In the genomic region with DNA sequence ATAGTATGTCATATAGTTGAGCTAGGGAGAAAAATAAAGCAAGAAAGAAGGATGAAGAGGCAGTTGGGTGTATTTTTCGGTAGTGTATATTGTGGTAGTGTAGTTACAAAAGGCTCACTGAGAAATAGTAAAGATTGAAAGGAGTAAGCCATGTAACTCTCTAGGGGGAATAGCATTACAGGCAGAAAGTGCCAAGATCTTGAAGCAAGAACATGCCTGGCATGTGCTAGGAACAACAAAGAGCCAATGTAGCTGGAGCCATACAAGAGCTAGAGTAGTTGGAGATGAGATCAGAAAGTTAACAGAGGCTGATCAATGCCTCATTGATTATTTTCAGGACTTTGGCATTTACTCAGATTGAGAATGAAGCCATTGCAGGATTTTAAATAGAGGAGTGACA, we compare ENCODE assay signal across 26 cellular contexts. TPM values are rescaled to one million over a fixed set of nuclear protein-coding genes. Genes with fewer than 3 reads are reported as not detected.
A peak's percentile ranks its signal among the peaks of the same experiment; 100 is the strongest.
DNase-seq lines count a peak whose midpoint lies in the region; ATAC-seq, FAIRE-seq and TF ChIP-seq lines count a peak whose summit lies in the region.
"Had no signal": no experiment of that assay in that cellular context is flagged by ENCODE, and none has a peak within 500 bp of the region (broad histone marks: within the 10 kb centered on the region; RNA-seq: fewer than 3 reads in every experiment).

No MANE protein-coding gene starts in this region.

- H2AFZ ChIP-seq in Loucy (ENCODE audit: low read length) (no peak overlapping the region), K562 (ENCODE audit: low read depth, low read length) (no peak overlapping the region)

- H3K79me2 ChIP-seq in Loucy (ENCODE audit: insufficient read depth, low read length) (peaks cover 93% of the 10 kb centered on the region), K562 (ENCODE audit: control insufficient read depth, insufficient read depth, low read length) (peaks cover 91% of the 10 kb centered on the region), mesendoderm (ENCODE audit: control insufficient read depth, insufficient read depth, low read length) (peaks cover 54% of the 10 kb centered on the region)

- no peak for ATAC-seq in K562
- no peak for ATAC-seq in HG03045 (IDR thresholded peaks at IDR 0.05; ENCODE audit: unreplicated experiment)
- ATAC-seq: body of pancreas, lower lobe of right lung had no signal

- no peak overlapping the region for H2BK15ac ChIP-seq in mesendoderm (replicated peaks; ENCODE audit: low read depth)

- H4K8ac ChIP-seq in mesendoderm (ENCODE audit: low read depth, low read length): no peak overlapping the region

- H3K23ac ChIP-seq in mesendoderm (ENCODE audit: low read length): no peak overlapping the region

- TF ChIP-seq RAD21 in K562 (CRISPR knock-in tag; conservative IDR thresholded peaks at IDR 0.05 in 1 of 2, IDR thresholded peaks at IDR 0.05 in 1 of 2): no peak

- H3K4me1 ChIP-seq in BLaER1 treated with 17β-estradiol and CSF1 and Interleukin-3, amounts not matched to agents 10 nM and 100 nM: peaks cover 38 to 66% (median 54%) of the 10 kb centered on the region in 10 experiments
- H3K4me1 ChIP-seq in Loucy (ENCODE audit: insufficient read depth, low read length, poor library complexity, severe bottlenecking) (peaks cover 66% of the 10 kb centered on the region), K562 (replicated peaks in 1 of 2; ENCODE audit: control insufficient read depth in 2 of 2, insufficient read depth in 2 of 2, low read length in 2 of 2) (peaks cover 15 to 19% of the 10 kb centered on the region in 2 experiments; a peak in 3 of 5 replicates), mesendoderm (ENCODE audit: control insufficient read depth, low read depth, low read length) (peaks cover 4% of the 10 kb centered on the region)

- WGBS in K562 (ENCODE audit: insufficient coverage, low coverage, missing lambda C conversion rate): 50% methylated on average over 1 of the region's 1 CpG
- 100% methylated on average over 1 of the region's 1 CpG for WGBS in mesendoderm (ENCODE audit: extremely low coverage, insufficient coverage, low lambda C conversion rate)

- H3K9me1 ChIP-seq in K562 (ENCODE audit: control insufficient read depth, insufficient read depth, low read length): no peaks in the 10 kb centered on the region

- no peak overlapping the region for H3K18ac ChIP-seq in mesendoderm (ENCODE audit: low read length)

- H2AK5ac ChIP-seq in mesendoderm (ENCODE audit: low read length): no peak overlapping the region

- TF ChIP-seq EP300 in K562 (IDR thresholded peaks at IDR 0.05; ENCODE audit: low read length): no peak

- H3K4me2 ChIP-seq in BLaER1 treated with 17β-estradiol and CSF1 and Interleukin-3, amounts not matched to agents 10 nM and 100 nM: peak overlapping the region; percentile 68 to 92 (median 83); a peak in 21 of 22 replicates
- H3K4me2 ChIP-seq in Loucy (ENCODE audit: low read depth, low read length, poor library complexity, severe bottlenecking) (peak overlapping the region; percentile 75), K562 (ENCODE audit: insufficient read depth, low read length) (peak overlapping the region; percentile 43), mesendoderm (ENCODE audit: low read length) (no peak overlapping the region)

- DNase-seq in K562 (ENCODE audit: extremely low read depth in 1 of 4, low spot score in 3 of 4) (no peak), mesendoderm (no peak), HEK293T (ENCODE audit: extremely low spot score) (no peak), Kasumi-1 (lab: John Stamatoyannopoulos, UW) (no peak), NCI-H187 treated with DMSO at 0.1 percent for 48 hours (lab: John Stamatoyannopoulos, UW) (no peak)
- DNase-seq: activated CD4-positive, alpha-beta T cell treated with anti-CD3 and anti-CD28 coated beads for 48 hours; activated CD8-positive, alpha-beta memory T cell treated with anti-CD3 and anti-CD28 coated beads for 24 hours; activated effector memory CD4-positive, alpha-beta T cell treated with anti-CD3 and anti-CD28 coated beads, Interleukin-2, amount 50 U/mL, for 16 hours; activated T-cell treated with anti-CD3 and anti-CD28 coated beads, Interleukin-2, amount 50 U/mL, for 1 hour; body of pancreas; C1 segment of cervical spinal cord; cerebellar nuclear complex; foreskin fibroblast; head of caudate nucleus; lower lobe of right lung; NCI-H1417 treated with DMSO at 0.1 percent for 48 hours; ovary; retina; Right ventricle myocardium superior; T-helper 9 cell; transverse colon; WERI-Rb-1 had no signal

- CTCF ChIA-PET in K562 (lab: Yijun Ruan, JAX; ENCODE audit: low intra/inter-chr PET ratio): no interaction called here
- CTCF ChIA-PET in HEK293T (lab: Yijun Ruan, JAX): no interaction called here

- POLR2A ChIA-PET in K562 (lab: Yijun Ruan, JAX) (interaction anchor here (0.6 to 1.3 kb wide), 2 partner anchors 74 to 1844 kb away, joined by 3 to 4 read pairs; no protein-coding TSS in a partner anchor), HEK293T (lab: Yijun Ruan, JAX) (no interaction called here)

- H3F3A ChIP-seq in Loucy (ENCODE audit: low read depth): no peaks in the 10 kb centered on the region

- no peaks in the 10 kb centered on the region for H3K9me3 ChIP-seq in BLaER1 treated with 17β-estradiol and CSF1 and Interleukin-3, amounts not matched to agents 10 nM and 100 nM (replicated peaks in 1 of 11)
- no peaks in the 10 kb centered on the region for H3K9me3 ChIP-seq in Loucy (ENCODE audit: insufficient read depth, low read depth, low read length)
- no peaks in the 10 kb centered on the region for H3K9me3 ChIP-seq in K562 (replicated peaks; ENCODE audit: control insufficient read depth, insufficient read depth, low read depth, low read length)
- H3K9me3 ChIP-seq: body of pancreas, lower lobe of right lung, ovary, transverse colon had no signal

- no peak overlapping the region for H2BK120ac ChIP-seq in mesendoderm (ENCODE audit: low read depth, low read length)

- no TSS peak for BruUV-seq in K562 (replicated peaks; lab: Mats Ljungman, UMichigan)

- H3K56ac ChIP-seq in mesendoderm (ENCODE audit: low read length): no peak overlapping the region

- intact Hi-C loops in K562 (cut with micrococcal nuclease): no loop called here

- no peak overlapping the region for H3K4me3 ChIP-seq in BLaER1 treated with 17β-estradiol and CSF1 and Interleukin-3, amounts not matched to agents 10 nM and 100 nM
- H3K4me3 ChIP-seq in Loucy (ENCODE audit: low read length, poor library complexity, severe bottlenecking): peak overlapping the region; percentile 88
- no peak overlapping the region for H3K4me3 ChIP-seq in K562
- H3K4me3 ChIP-seq in mesendoderm (ENCODE audit: low read length): no peak overlapping the region
- H3K4me3 ChIP-seq: body of pancreas, lower lobe of right lung, ovary, transverse colon had no signal

- FAIRE-seq in K562 (lab: Jason Lieb, UNC): no peak
- FAIRE-seq: H54 had no signal

- no peak overlapping the region for H3K9ac ChIP-seq in BLaER1 treated with 17β-estradiol and CSF1 and Interleukin-3, amounts not matched to agents 10 nM and 100 nM
- H3K9ac ChIP-seq in Loucy (ENCODE audit: low read depth, low read length, poor library complexity, severe bottlenecking) (peak overlapping the region; percentile 33), K562 (ENCODE audit: insufficient read depth in 1 of 2, low read depth in 2 of 2, low read length in 2 of 2) (no peak overlapping the region), mesendoderm (ENCODE audit: low read length) (no peak overlapping the region)

- no peaks in the 10 kb centered on the region for H3K79me1 ChIP-seq in mesendoderm (ENCODE audit: low read length)

- no peaks in the 10 kb centered on the region for H3K9me2 ChIP-seq in Loucy (replicated peaks; ENCODE audit: low read depth, low read length)

- no peaks in the 10 kb centered on the region for H3K27me3 ChIP-seq in BLaER1 treated with 17β-estradiol and CSF1 and Interleukin-3, amounts not matched to agents 10 nM and 100 nM
- no peaks in the 10 kb centered on the region for H3K27me3 ChIP-seq in Loucy (ENCODE audit: insufficient read depth, low read length, poor library complexity, severe bottlenecking)
- H3K27me3 ChIP-seq in K562 (ENCODE audit: control insufficient read depth in 2 of 2, insufficient read depth in 2 of 2, low read length in 2 of 2): no peaks in the 10 kb centered on the region
- H3K27me3 ChIP-seq in mesendoderm (ENCODE audit: insufficient read depth, low read length, poor library complexity): no peaks in the 10 kb centered on the region
- H3K27me3 ChIP-seq: body of pancreas, ovary, transverse colon had no signal

- peaks cover 13 to 65% (median 41%) of the 10 kb centered on the region in 11 experiments; a peak in 20 of 22 replicates for H3K36me3 ChIP-seq in BLaER1 treated with 17β-estradiol and CSF1 and Interleukin-3, amounts not matched to agents 10 nM and 100 nM
- H3K36me3 ChIP-seq in Loucy (ENCODE audit: insufficient read depth, low read length): peaks cover 14% of the 10 kb centered on the region
- H3K36me3 ChIP-seq in K562 (ENCODE audit: control insufficient read depth, insufficient read depth, low read length): peaks cover 64% of the 10 kb centered on the region
- H3K36me3 ChIP-seq in mesendoderm (ENCODE audit: control insufficient read depth, insufficient read depth, low read length): no peaks in the 10 kb centered on the region
- H3K36me3 ChIP-seq: ovary had no signal

- in situ Hi-C loops in K562 (cut with MboI): no loop called here

- no peak for TF ChIP-seq CTCF in Loucy (conservative IDR thresholded peaks at IDR 0.05; ENCODE audit: low read length)
- TF ChIP-seq CTCF in K562 (IDR thresholded peaks at IDR 0.05 in 2 of 3, conservative IDR thresholded peaks at IDR 0.05 in 1 of 3; ENCODE audit: insufficient read depth in 2 of 3, low read depth in 1 of 3, low read length in 3 of 3): no peak

- no peak; the same call in 1 of the 2 replicates for TF ChIP-seq POLR2A in K562 (conservative IDR thresholded peaks at IDR 0.05)

- no peak overlapping the region for H3K27ac ChIP-seq in BLaER1 treated with 17β-estradiol and CSF1 and Interleukin-3, amounts not matched to agents 10 nM and 100 nM
- H3K27ac ChIP-seq in K562 (ENCODE audit: extremely low read depth, low read depth, low read length) (0 out of 3 replicates have a peak overlapping the region, but pooled peaks have one; percentile 9), mesendoderm (ENCODE audit: low read depth, low read length) (peak overlapping the region; percentile 33)
- H3K27ac ChIP-seq: body of pancreas, lower lobe of right lung, ovary, transverse colon, WERI-Rb-1 had no signal

- no peak overlapping the region for H3K4ac ChIP-seq in mesendoderm (ENCODE audit: low read depth, low read length)

- no peak overlapping the region for H2BK5ac ChIP-seq in mesendoderm (ENCODE audit: low read length)

- H4K20me1 ChIP-seq in BLaER1 treated with 17β-estradiol and CSF1 and Interleukin-3, amounts not matched to agents 10 nM and 100 nM: peaks cover 7 to 78% (median 51%) of the 10 kb centered on the region in 11 experiments; a peak in 20 of 22 replicates
- H4K20me1 ChIP-seq in Loucy (ENCODE audit: insufficient read depth, low read length, poor library complexity, severe bottlenecking) (peaks cover 72% of the 10 kb centered on the region), K562 (replicated peaks; ENCODE audit: control insufficient read depth, insufficient read depth, low read length) (peaks cover 14% of the 10 kb centered on the region; the same call in 1 of the 2 replicates)

- H4K5ac ChIP-seq in mesendoderm (ENCODE audit: low read length): no peak overlapping the region

RNA-seq across cellular contexts. Expression of gene ABCE1, which starts 3.0 kb away (rescaled TPM):
- 96.4 and 181 TPM in 2 replicates for total RNA-seq in K562 (2011; cell fraction: chromatin; rRNA removed; ENCODE audit: low replicate concordance)
- total RNA-seq in K562 (2011; cell fraction: nucleolus; rRNA removed): 29.2 and 45.0 TPM in 2 replicates
- 65.8 and 89.3 TPM in 2 replicates for total RNA-seq in K562 (2011; cell fraction: nucleoplasm; rRNA removed)
- total RNA-seq in K562 (2014; rRNA removed) (132 and 154 TPM in 2 replicates), K562 (2014; rRNA removed; fragmentation: Illumina TruSeq; extraction: Trizol) (256 and 276 TPM in 2 replicates), K562 (2015; rRNA removed; fragmentation: Illumina TruSeq; extraction: Trizol) (209 and 222 TPM in 2 replicates), K562 (2021) (147 and 156 TPM in 2 replicates)
- polyA plus RNA-seq in K562 (2011; rRNA removed) (143 and 238 TPM in 2 replicates), K562 (2014; fragmentation: Illumina TruSeq; extraction: Trizol) (210 and 238 TPM in 2 replicates), K562 (2014; fragmentation: Nextera tagmentation; extraction: Ambion mirVana) (100 to 1,000 TPM; 164 to 169 TPM), K562 (2014; rRNA removed) (134 and 142 TPM in 2 replicates)
- polyA plus RNA-seq in K562 (2011; cell fraction: cytosol; rRNA removed): 81.5 and 109 TPM in 2 replicates
- 114 and 165 TPM in 2 replicates for polyA plus RNA-seq in K562 (2011; cell fraction: nucleus; rRNA removed)
- 72.6 and 143 TPM in 2 replicates for polyA plus RNA-seq in K562 (2012)
- 342 and 401 TPM in 2 replicates for polyA minus RNA-seq in K562 (2011; rRNA and poly(A)+ RNA removed)
- 99.3 and 125 TPM in 2 replicates for polyA minus RNA-seq in K562 (2011; cell fraction: cytosol; rRNA and poly(A)+ RNA removed)
- polyA minus RNA-seq in K562 (2011; cell fraction: nucleus; rRNA and poly(A)+ RNA removed): 54.0 and 95.2 TPM in 2 replicates
- 132 TPM for polyA plus RNA-seq in mesendoderm (2013, experiment 1 of 2)
- polyA plus RNA-seq in mesendoderm (2013, experiment 2 of 2): 131 TPM

RNA-seq across cellular contexts. Expression of gene ANAPC10, which starts 3.1 kb away (rescaled TPM):
- total RNA-seq in K562 (2011; cell fraction: chromatin; rRNA removed; ENCODE audit: low replicate concordance): 45.9 and 74.8 TPM in 2 replicates
- total RNA-seq in K562 (2011; cell fraction: nucleolus; rRNA removed): 22.8 and 29.7 TPM in 2 replicates
- total RNA-seq in K562 (2011; cell fraction: nucleoplasm; rRNA removed): 32.2 and 59.8 TPM in 2 replicates
- total RNA-seq in K562 (2014; rRNA removed) (33.3 and 38.6 TPM in 2 replicates), K562 (2014; rRNA removed; fragmentation: Illumina TruSeq; extraction: Trizol) (60.3 and 65.0 TPM in 2 replicates), K562 (2015; rRNA removed; fragmentation: Illumina TruSeq; extraction: Trizol) (49.1 and 57.5 TPM in 2 replicates), K562 (2021) (31.0 and 36.0 TPM in 2 replicates)
- polyA plus RNA-seq in K562 (2011; rRNA removed) (61.9 and 70.9 TPM in 2 replicates), K562 (2014; fragmentation: Illumina TruSeq; extraction: Trizol) (48.8 and 58.2 TPM in 2 replicates), K562 (2014; fragmentation: Nextera tagmentation; extraction: Ambion mirVana) (10 to 100 TPM; 82.0 to 96.2 TPM), K562 (2014; rRNA removed) (59.6 and 64.4 TPM in 2 replicates)
- 19.2 and 35.9 TPM in 2 replicates for polyA plus RNA-seq in K562 (2011; cell fraction: cytosol; rRNA removed)
- polyA plus RNA-seq in K562 (2011; cell fraction: nucleus; rRNA removed): 13.3 and 22.0 TPM in 2 replicates
- 28.0 and 31.0 TPM in 2 replicates for polyA plus RNA-seq in K562 (2012)
- polyA minus RNA-seq in K562 (2011; rRNA and poly(A)+ RNA removed): 52.6 and 65.6 TPM in 2 replicates
- polyA minus RNA-seq in K562 (2011; cell fraction: cytosol; rRNA and poly(A)+ RNA removed): 5.7 and 15.8 TPM in 2 replicates
- 23.2 and 40.0 TPM in 2 replicates for polyA minus RNA-seq in K562 (2011; cell fraction: nucleus; rRNA and poly(A)+ RNA removed)
- 21.5 TPM for polyA plus RNA-seq in mesendoderm (2013, experiment 1 of 2)
- polyA plus RNA-seq in mesendoderm (2013, experiment 2 of 2): 25.2 TPM

Comparison
In these comparisons a context has a peak if more than half of its experiments do, and no peak if none do; other contexts are left out.
1. H3K27ac ChIP-seq: peak in K562 (single experiment) and mesendoderm (single experiment); none in BLaER1 treated with 17β-estradiol and CSF1 and Interleukin-3, amounts not matched to agents 10 nM and 100 nM (0 of 11).